2 cellular contexts compared by ENCODE assay signal in the genomic region with DNA sequence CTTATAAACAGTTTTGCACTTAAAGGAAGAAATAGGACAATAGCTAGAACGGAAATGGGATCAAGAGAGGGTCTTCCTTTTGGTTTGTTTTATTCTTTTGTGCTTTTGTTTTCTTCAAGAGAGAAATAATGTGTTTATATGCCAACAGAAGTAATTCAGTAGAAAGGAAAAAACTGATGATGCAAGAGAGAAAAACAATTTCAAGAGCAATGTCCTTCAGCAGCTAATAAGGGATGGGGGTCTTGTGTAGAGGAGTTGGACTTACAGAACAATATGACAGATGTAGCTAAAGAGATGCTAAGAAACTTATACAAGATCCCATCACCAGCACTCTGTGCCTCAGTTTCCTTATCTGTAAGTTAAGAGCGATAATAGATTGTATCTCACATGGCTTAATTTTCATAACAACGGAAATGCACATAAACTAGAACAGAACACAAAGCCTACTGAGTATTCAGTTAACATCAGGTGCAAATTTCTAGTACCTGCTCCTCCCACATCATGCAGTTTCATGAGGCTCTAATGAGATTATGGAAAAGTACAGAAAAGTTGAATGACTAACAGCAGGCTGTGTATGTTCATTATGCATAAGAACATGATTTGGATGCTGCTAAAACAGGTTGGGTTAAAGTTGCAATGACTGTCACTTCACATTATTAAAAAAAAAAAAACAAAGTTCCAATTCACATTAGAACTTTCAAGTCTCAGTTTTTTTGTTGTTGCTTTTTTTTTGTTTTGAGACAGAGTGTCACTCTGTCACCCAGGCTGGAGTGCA.
A peak's percentile ranks its signal among the peaks of the same experiment; 100 is the strongest.
TF ChIP-seq lines count a peak whose summit lies in the region.

No MANE protein-coding gene starts in this region.

TF ChIP-seq in HepG2, 621 proteins besides CTCF, POLR2A, EP300 and RAD21:
- TF ChIP-seq ZNF678 (CRISPR knock-in tag; IDR thresholded peaks at IDR 0.05) (no peak), PAF1 (CRISPR knock-in tag; IDR thresholded peaks at IDR 0.05) (no peak), ZNF232 (CRISPR knock-in tag; IDR thresholded peaks at IDR 0.05; ENCODE audit: borderline replicate concordance) (no peak), SNRNP70 (IDR thresholded peaks at IDR 0.05; ENCODE audit: low read depth, low read length) (no peak), HOXD1 (CRISPR knock-in tag; IDR thresholded peaks at IDR 0.05) (no peak), HOXA9 (CRISPR knock-in tag; IDR thresholded peaks at IDR 0.05; ENCODE audit: borderline replicate concordance) (no peak), ZFP90 (CRISPR knock-in tag; IDR thresholded peaks at IDR 0.05; ENCODE audit: borderline replicate concordance) (no peak), BRD4 (CRISPR knock-in tag; IDR thresholded peaks at IDR 0.05) (no peak), SP140L (CRISPR knock-in tag; IDR thresholded peaks at IDR 0.05; ENCODE audit: borderline replicate concordance) (no peak), ZNF235 (CRISPR knock-in tag; IDR thresholded peaks at IDR 0.05; ENCODE audit: borderline replicate concordance) (no peak), CEBPB (IDR thresholded peaks at IDR 0.05; ENCODE audit: borderline replicate concordance, low read depth, low read length) (0 out of 2 replicates have a peak, but pooled peaks have one; percentile 4), AGO2 (optimal IDR thresholded peaks at IDR 0.05; ENCODE audit: low read depth, low read length) (no peak), MIXL1 (CRISPR knock-in tag; IDR thresholded peaks at IDR 0.05) (no peak)
- TF ChIP-seq, protein P1, sequence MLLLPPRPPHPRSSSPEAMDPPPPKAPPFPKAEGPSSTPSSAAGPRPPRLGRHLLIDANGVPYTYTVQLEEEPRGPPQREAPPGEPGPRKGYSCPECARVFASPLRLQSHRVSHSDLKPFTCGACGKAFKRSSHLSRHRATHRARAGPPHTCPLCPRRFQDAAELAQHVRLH (CRISPR knock-in tag; IDR thresholded peaks at IDR 0.05; ENCODE audit: borderline replicate concordance, low read depth), result no peak
- TF ChIP-seq, protein P2, sequence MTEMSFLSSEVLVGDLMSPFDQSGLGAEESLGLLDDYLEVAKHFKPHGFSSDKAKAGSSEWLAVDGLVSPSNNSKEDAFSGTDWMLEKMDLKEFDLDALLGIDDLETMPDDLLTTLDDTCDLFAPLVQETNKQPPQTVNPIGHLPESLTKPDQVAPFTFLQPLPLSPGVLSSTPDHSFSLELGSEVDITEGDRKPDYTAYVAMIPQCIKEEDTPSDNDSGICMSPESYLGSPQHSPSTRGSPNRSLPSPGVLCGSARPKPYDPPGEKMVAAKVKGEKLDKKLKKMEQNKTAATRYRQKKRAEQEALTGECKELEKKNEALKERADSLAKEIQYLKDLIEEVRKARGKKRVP (CRISPR knock-in tag; IDR thresholded peaks at IDR 0.05), result peak in 1 of 2 experiments; percentile 65; a peak in 2 of 4 replicates
- TF ChIP-seq, protein P3, sequence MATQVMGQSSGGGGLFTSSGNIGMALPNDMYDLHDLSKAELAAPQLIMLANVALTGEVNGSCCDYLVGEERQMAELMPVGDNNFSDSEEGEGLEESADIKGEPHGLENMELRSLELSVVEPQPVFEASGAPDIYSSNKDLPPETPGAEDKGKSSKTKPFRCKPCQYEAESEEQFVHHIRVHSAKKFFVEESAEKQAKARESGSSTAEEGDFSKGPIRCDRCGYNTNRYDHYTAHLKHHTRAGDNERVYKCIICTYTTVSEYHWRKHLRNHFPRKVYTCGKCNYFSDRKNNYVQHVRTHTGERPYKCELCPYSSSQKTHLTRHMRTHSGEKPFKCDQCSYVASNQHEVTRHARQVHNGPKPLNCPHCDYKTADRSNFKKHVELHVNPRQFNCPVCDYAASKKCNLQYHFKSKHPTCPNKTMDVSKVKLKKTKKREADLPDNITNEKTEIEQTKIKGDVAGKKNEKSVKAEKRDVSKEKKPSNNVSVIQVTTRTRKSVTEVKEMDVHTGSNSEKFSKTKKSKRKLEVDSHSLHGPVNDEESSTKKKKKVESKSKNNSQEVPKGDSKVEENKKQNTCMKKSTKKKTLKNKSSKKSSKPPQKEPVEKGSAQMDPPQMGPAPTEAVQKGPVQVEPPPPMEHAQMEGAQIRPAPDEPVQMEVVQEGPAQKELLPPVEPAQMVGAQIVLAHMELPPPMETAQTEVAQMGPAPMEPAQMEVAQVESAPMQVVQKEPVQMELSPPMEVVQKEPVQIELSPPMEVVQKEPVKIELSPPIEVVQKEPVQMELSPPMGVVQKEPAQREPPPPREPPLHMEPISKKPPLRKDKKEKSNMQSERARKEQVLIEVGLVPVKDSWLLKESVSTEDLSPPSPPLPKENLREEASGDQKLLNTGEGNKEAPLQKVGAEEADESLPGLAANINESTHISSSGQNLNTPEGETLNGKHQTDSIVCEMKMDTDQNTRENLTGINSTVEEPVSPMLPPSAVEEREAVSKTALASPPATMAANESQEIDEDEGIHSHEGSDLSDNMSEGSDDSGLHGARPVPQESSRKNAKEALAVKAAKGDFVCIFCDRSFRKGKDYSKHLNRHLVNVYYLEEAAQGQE (IDR thresholded peaks at IDR 0.05; ENCODE audit: borderline replicate concordance in 1 of 2, low read depth in 1 of 2, low read length in 2 of 2), result no peak

TF ChIP-seq in IMR-90, 13 proteins besides CTCF, POLR2A, EP300 and RAD21:
- TF ChIP-seq SMC3 (IDR thresholded peaks at IDR 0.05; ENCODE audit: low read depth, low read length), result no peak
- 0 out of 2 replicates have a peak, but pooled peaks have one; percentile 12 for TF ChIP-seq CEBPB (IDR thresholded peaks at IDR 0.05; ENCODE audit: low read depth, low read length)
TF ChIP-seq in IMR-90: peak in this region for 1.
